Comparison of ENCODE assay signal across 20 cellular contexts in the genomic region with DNA sequence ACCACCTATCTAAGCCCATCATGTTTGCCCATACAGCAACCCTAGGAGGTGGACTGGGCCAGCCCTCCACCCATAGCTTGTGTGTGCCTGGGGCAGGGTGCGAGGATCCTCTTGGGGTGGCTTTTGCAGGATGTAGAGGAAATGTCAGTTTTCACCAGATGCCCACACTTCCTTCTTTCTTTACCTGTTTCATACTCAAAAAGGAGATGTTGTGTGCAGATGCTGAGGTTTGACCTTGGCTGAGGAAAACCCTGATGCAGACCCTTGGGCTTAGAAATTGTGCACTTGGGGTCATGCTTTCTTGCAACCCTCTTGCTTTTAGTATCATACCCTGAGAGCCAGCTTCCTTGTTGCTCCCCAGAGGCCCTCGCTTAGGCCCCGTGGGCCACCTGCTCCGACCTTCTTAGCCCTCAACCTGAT. TPM values are rescaled to one million over a fixed set of nuclear protein-coding genes. Genes with fewer than 3 reads are reported as not detected.
"Had no signal": no experiment of that assay in that cellular context is flagged by ENCODE, and none has a peak within 500 bp of the region (broad histone marks: within the 10 kb centered on the region; RNA-seq: fewer than 3 reads in every experiment).

No MANE protein-coding gene starts in this region.

- H3K36me3 ChIP-seq: cardiac muscle cell, colonic mucosa, heart left ventricle, ovary, stomach, thoracic aorta had no signal

- H3K4me1 ChIP-seq: colonic mucosa had no signal

- H3K27ac ChIP-seq: cardiac muscle cell, colonic mucosa, heart left ventricle, ovary, stomach, thoracic aorta, VCaP had no signal

- H3K4me3 ChIP-seq: cardiac muscle cell, colonic mucosa, heart left ventricle, ovary, stomach, thoracic aorta had no signal

- ATAC-seq: activated CD8-positive, alpha-beta T cell treated with anti-CD3 and anti-CD28 coated beads, Interleukin-2, amount 10 ng/mL, durations not matched to agents 7 days and 5 days; heart left ventricle; left lobe of liver had no signal

- H3K9me3 ChIP-seq: colonic mucosa, heart left ventricle, ovary, stomach, thoracic aorta had no signal

- H3K27me3 ChIP-seq: cardiac muscle cell, colonic mucosa, ovary had no signal

- DNase-seq: activated CD4-positive, alpha-beta T cell treated with anti-CD3 and anti-CD28 coated beads for 48 hours; activated CD8-positive, alpha-beta memory T cell treated with anti-CD3 and anti-CD28 coated beads, Interleukin-2, amount 50 U/mL, for 48 hours; activated CD8-positive, alpha-beta T cell treated with anti-CD3 and anti-CD28 coated beads, Interleukin-2, amount 10 ng/mL, durations not matched to agents 7 days and 5 days; activated naive CD4-positive, alpha-beta T cell treated with Interleukin-2 at 50 U/mL for 16 hours; colonic mucosa; effector CD4-positive, alpha-beta T cell; foreskin melanocyte; heart left ventricle; islet precursor cell; mesenchymal stem cell; ovary; stimulated activated CD4-positive, alpha-beta T cell treated with anti-CD3 and anti-CD28 coated beads, Interleukin-2, amount 100 ng/mL, for 48 hours; stomach; T1000 had no signal

RNA-seq across cellular contexts. Expression of a gene that starts 2.2 kb away (rescaled TPM):
- total RNA-seq: activated CD8-positive, alpha-beta T cell treated with anti-CD3 and anti-CD28 coated beads, Interleukin-2, amount 10 ng/mL, durations not matched to agents 7 days and 5 days; endothelial cell of umbilical vein; left lobe of liver; ovary; thoracic aorta; ureter had no signal
